In genomic region chr11:47599821-47600377, GRCh38 we compare ENCODE assay signal across 33 cellular contexts. TPM values are rescaled to one million over a fixed set of nuclear protein-coding genes. Genes with fewer than 3 reads are reported as not detected.
DNase-seq lines count a peak whose midpoint lies in the region; TF ChIP-seq lines count a peak whose summit lies in the region.
"Had no signal": no experiment of that assay in that cellular context is flagged by ENCODE, and none has a peak within 500 bp of the region (broad histone marks: within the 10 kb centered on the region; RNA-seq: fewer than 3 reads in every experiment).

No MANE protein-coding gene starts in this region.

- no peaks in the 10 kb centered on the region for H3K4me1 Mint-ChIP-seq in Calu3 (ENCODE audit: low read depth, unreplicated experiment)
- H3K4me1 Mint-ChIP-seq: CD4-positive, alpha-beta memory T cell; neural crest cell had no signal

- DNase-seq in cardiac muscle cell (ENCODE audit: low read depth in 1 of 2, low spot score in 1 of 2) = no peak
- no peak for DNase-seq in left ventricle myocardium inferior
- DNase-seq in NK-92 (lab: John Stamatoyannopoulos, UW; ENCODE audit: unreplicated experiment) = no peak
- DNase-seq in Calu3 = no peak
- DNase-seq in NAMALWA (ENCODE audit: low spot score) = no peak
- DNase-seq: activated CD4-positive, alpha-beta T cell treated with anti-CD3 and anti-CD28 coated beads for 48 hours; activated naive CD4-positive, alpha-beta T cell treated with Interleukin-2 at 50 U/mL for 16 hours; activated T-cell treated with anti-CD3 and anti-CD28 coated beads, Interleukin-2, amount 50 U/mL, for 24 hours; amygdala; CD4-positive, alpha-beta memory T cell; colonic mucosa; DMS153; effector memory CD4-positive, alpha-beta T cell; erythroblast; KBM-7; MM.1S; NCI-H1436; NCI-H2171; posterior cingulate gyrus; right cardiac atrium; Right ventricle myocardium superior; stimulated activated CD4-positive, alpha-beta T cell treated with anti-CD3 and anti-CD28 coated beads, Interleukin-12 subunit alpha, Interleukin-12 subunit beta, amount 100 ng/mL, for 4 hours; stimulated activated CD4-positive, alpha-beta T cell treated with anti-CD3 and anti-CD28 coated beads, Interleukin-4, amount 100 ng/mL, for 1 hour; trophoblast cell had no signal

- H3K27ac Mint-ChIP-seq in Calu3 (ENCODE audit: unreplicated experiment) = no peak overlapping the region
- H3K27ac Mint-ChIP-seq: activated T-cell treated with anti-CD3 and anti-CD28 coated beads, Interleukin-2, amount 50 U/mL, for 24 hours had no signal

- peaks cover 16% of the 10 kb centered on the region for H3K4me1 ChIP-seq in cardiac muscle cell (ENCODE audit: low read depth)
- H3K4me1 ChIP-seq in left ventricle myocardium inferior = peaks cover 8% of the 10 kb centered on the region
- H3K4me1 ChIP-seq: A549, breast epithelium, colonic mucosa had no signal

- no peaks in the 10 kb centered on the region for H3K9me3 ChIP-seq in cardiac muscle cell (ENCODE audit: low read depth)
- no peaks in the 10 kb centered on the region for H3K9me3 ChIP-seq in left ventricle myocardium inferior (replicated peaks)
- H3K9me3 ChIP-seq: A549, breast epithelium, colonic mucosa had no signal

- H3K4me3 ChIP-seq in cardiac muscle cell (no peak overlapping the region), left ventricle myocardium inferior (no peak overlapping the region)
- H3K4me3 ChIP-seq: A549, breast epithelium, colonic mucosa had no signal

- no TSS peak for BruUV-seq in Calu3 (replicated peaks; lab: Mats Ljungman, UMichigan)

- CTCF ChIA-PET in Calu3 (lab: Charles Lee) = no interaction called here

- TF ChIP-seq CTCF in cardiac muscle cell (IDR thresholded peaks at IDR 0.05; ENCODE audit: low read depth, low read length) (no peak), left ventricle myocardium inferior (IDR thresholded peaks at IDR 0.05; ENCODE audit: borderline replicate concordance) (no peak), Calu3 (IDR thresholded peaks at IDR 0.05; ENCODE audit: unreplicated experiment) (no peak)

- H3K27me3 ChIP-seq in cardiac muscle cell = no peaks in the 10 kb centered on the region
- peaks cover 7% of the 10 kb centered on the region for H3K27me3 ChIP-seq in left ventricle myocardium inferior (ENCODE audit: low read depth)
- H3K27me3 ChIP-seq in layer of hippocampus (ENCODE audit: control insufficient read depth, insufficient read depth, low read length) = no peaks in the 10 kb centered on the region
- H3K27me3 ChIP-seq: breast epithelium, colonic mucosa had no signal

- intact Hi-C loops in left ventricle myocardium inferior (cut with micrococcal nuclease) = no loop called here
- intact Hi-C loops in Calu3 (cut with micrococcal nuclease; ENCODE audit: unreplicated experiment) = no loop called here

- peaks cover 47% of the 10 kb centered on the region for H3K27me3 Mint-ChIP-seq in Calu3 (ENCODE audit: unreplicated experiment)

- H3K4me3 Mint-ChIP-seq in Calu3 (ENCODE audit: low read depth, unreplicated experiment) = no peak overlapping the region
- H3K4me3 Mint-ChIP-seq: activated T-cell treated with anti-CD3 and anti-CD28 coated beads, Interleukin-2, amount 50 U/mL, for 24 hours; CD4-positive, alpha-beta memory T cell; neural crest cell had no signal

- H3K36me3 Mint-ChIP-seq in Calu3 (ENCODE audit: insufficient read depth, unreplicated experiment) = no peaks in the 10 kb centered on the region

- H3K36me3 ChIP-seq in cardiac muscle cell (no peaks in the 10 kb centered on the region), left ventricle myocardium inferior (no peaks in the 10 kb centered on the region)
- H3K36me3 ChIP-seq: breast epithelium, colonic mucosa had no signal

- H3K27ac ChIP-seq in cardiac muscle cell (peak overlapping the region; percentile 53), left ventricle myocardium inferior (replicated peaks) (no peak overlapping the region), layer of hippocampus (ENCODE audit: low read depth, low read length) (peak overlapping the region; percentile 30)
- H3K27ac ChIP-seq: A549, breast epithelium, colonic mucosa, VCaP had no signal

- H3K9me3 Mint-ChIP-seq in Calu3 (ENCODE audit: low read depth, unreplicated experiment) = no peaks in the 10 kb centered on the region
- H3K9me3 Mint-ChIP-seq: activated T-cell treated with anti-CD3 and anti-CD28 coated beads, Interleukin-2, amount 50 U/mL, for 24 hours; neural crest cell had no signal

RNA-seq across cellular contexts. Expression of gene C1QTNF4, which starts 5.7 kb away (rescaled TPM):
- total RNA-seq in cardiac muscle cell = 72.9 and 80.9 TPM in 2 replicates
- 50.8 and 53.6 TPM in 2 replicates for polyA plus RNA-seq in cardiac muscle cell
- total RNA-seq in left ventricle myocardium inferior = 0.58 TPM
- total RNA-seq in Calu3 (2022) = not detected in 2 replicates
- total RNA-seq: activated CD8-positive, alpha-beta memory T cell treated with anti-CD3 and anti-CD28 coated beads for 36 hours; HT-29 had no signal
- polyA plus RNA-seq: A549; CD4-positive, alpha-beta memory T cell had no signal

RNA-seq across cellular contexts. Expression of gene FAM180B, which starts 13.4 kb away (rescaled TPM):
- total RNA-seq in cardiac muscle cell = not detected in 2 replicates
- 0.12 TPM in 1 of 2 replicates, not detected in the other for polyA plus RNA-seq in cardiac muscle cell
- 0.22 TPM for total RNA-seq in left ventricle myocardium inferior
- not detected in 2 replicates for total RNA-seq in Calu3 (2022)
- total RNA-seq: colonic mucosa, HT-29, kidney, lung microvascular endothelial cell, Right ventricle myocardium superior had no signal
- polyA plus RNA-seq: A549; CD4-positive, alpha-beta memory T cell had no signal

RNA-seq across cellular contexts. Expression of gene NDUFS3, which starts 21.0 kb away (rescaled TPM):
- total RNA-seq in cardiac muscle cell = 79.1 and 128 TPM in 2 replicates
- 210 and 232 TPM in 2 replicates for polyA plus RNA-seq in cardiac muscle cell
- 296 TPM for total RNA-seq in left ventricle myocardium inferior
- total RNA-seq in Calu3 (2022) = 104 and 107 TPM in 2 replicates

RNA-seq across cellular contexts. Expression of gene KBTBD4, which starts 21.1 kb away (rescaled TPM):
- 16.9 and 22.5 TPM in 2 replicates for total RNA-seq in cardiac muscle cell
- 18.6 and 23.9 TPM in 2 replicates for polyA plus RNA-seq in cardiac muscle cell
- 14.2 TPM for total RNA-seq in left ventricle myocardium inferior
- total RNA-seq in Calu3 (2022) = 14.0 and 14.6 TPM in 2 replicates

RNA-seq across cellular contexts. Expression of gene PTPMT1, which starts 34.5 kb away (rescaled TPM):
- total RNA-seq in cardiac muscle cell (212 and 246 TPM in 2 replicates), left ventricle myocardium inferior (23.6 TPM), Calu3 (2022) (49.0 and 49.7 TPM in 2 replicates)
- 123 and 143 TPM in 2 replicates for polyA plus RNA-seq in cardiac muscle cell

Comparison
In these comparisons a context has a peak if more than half of its experiments do, and no peak if none do; other contexts are left out.
1. RNA of gene C1QTNF4, which starts 5.7 kb away (total RNA-seq): 72.9 to 80.9 TPM in cardiac muscle cell; 0.58 TPM in left ventricle myocardium inferior (single experiment) and not detected in Calu3; every median in the first group is over 10 times any median in the second.